Comparison of ENCODE assay signal across 1 cellular context in the genomic region with DNA sequence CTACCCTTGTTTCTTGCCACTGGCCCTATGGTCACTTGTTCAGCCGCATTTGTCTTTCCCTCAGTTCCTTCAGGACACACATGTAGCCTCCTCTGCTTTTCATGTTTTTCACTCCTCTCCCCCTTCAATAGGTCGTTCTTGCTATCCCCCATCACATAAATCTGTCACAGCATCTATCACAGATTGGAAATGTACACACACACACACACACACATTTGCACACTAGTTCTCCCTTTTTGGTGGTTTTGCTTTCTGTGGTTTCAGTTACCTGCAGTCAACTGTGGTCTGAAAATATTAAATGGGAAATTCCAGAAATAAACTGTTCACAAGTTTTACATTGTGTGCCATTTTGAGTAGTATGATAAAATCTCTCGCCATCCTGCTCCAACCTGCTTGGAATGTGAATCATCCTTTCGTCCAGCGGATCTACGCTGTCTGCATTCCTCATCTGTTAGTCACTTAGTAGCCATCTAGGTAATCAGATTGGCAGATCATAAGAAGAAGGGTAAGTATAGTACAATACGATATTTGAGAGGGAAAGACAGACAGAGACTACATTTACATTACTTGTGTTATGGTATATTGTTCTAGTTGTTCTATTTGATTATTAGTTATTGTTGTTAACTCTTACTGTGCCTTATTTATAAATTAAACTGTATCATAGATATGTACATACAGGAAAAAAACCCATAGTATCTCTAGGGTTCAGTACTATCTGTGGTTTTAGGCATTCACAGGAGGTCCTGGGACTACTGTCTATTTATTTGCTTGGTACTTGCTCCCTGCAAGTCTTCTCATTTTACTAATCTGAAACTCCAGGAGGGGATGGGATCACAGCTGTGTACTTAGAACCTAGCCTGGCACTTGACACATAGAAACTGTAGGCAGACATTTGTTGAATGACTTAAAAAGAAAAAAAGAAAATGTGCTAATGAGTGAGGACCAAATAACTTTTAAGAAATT.
A peak's percentile ranks its signal among the peaks of the same experiment; 100 is the strongest.
TF ChIP-seq lines count a peak whose summit lies in the region.

No MANE protein-coding gene starts in this region.

TF ChIP-seq in A549, 52 proteins besides CTCF, POLR2A, EP300 and RAD21 (continued from another document):
- TF ChIP-seq FOSL2 (IDR thresholded peaks at IDR 0.05) (peak; percentile 90), FOSL2 (CRISPR knock-in tag; IDR thresholded peaks at IDR 0.05) (peak; percentile 96), JUNB (IDR thresholded peaks at IDR 0.05) (peak; percentile 96), ESRRA (IDR thresholded peaks at IDR 0.05; ENCODE audit: borderline replicate concordance, low read length) (no peak), TFCP2L1 (CRISPR knock-in tag; IDR thresholded peaks at IDR 0.05) (no peak), SMC3 (IDR thresholded peaks at IDR 0.05) (peak; percentile 29; the same call in 1 of the 3 replicates), HOXB13 (CRISPR knock-in tag; IDR thresholded peaks at IDR 0.05; ENCODE audit: low read depth) (peak; percentile 76; the same call in 1 of the 2 replicates), KDM1A (IDR thresholded peaks at IDR 0.05; ENCODE audit: low read depth) (no peak), HEYL (CRISPR knock-in tag; IDR thresholded peaks at IDR 0.05) (no peak), MAFK (IDR thresholded peaks at IDR 0.05; ENCODE audit: partially characterized antibody) (no peak), KDM5A (IDR thresholded peaks at IDR 0.05) (no peak)
- TF ChIP-seq, protein P1, sequence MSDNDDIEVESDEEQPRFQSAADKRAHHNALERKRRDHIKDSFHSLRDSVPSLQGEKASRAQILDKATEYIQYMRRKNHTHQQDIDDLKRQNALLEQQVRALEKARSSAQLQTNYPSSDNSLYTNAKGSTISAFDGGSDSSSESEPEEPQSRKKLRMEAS (IDR thresholded peaks at IDR 0.05), result peak; percentile 82
